In genomic region chr16:9119795-9120194, GRCh38 we compare ENCODE assay signal across 1 cellular context.
TF ChIP-seq lines count a peak whose summit lies in the region.

No MANE protein-coding gene starts in this region.

TF ChIP-seq in IMR-90, 13 proteins besides CTCF, POLR2A, EP300 and RAD21 (continued from another document):
- no peak for TF ChIP-seq NFE2L2 (IDR thresholded peaks at IDR 0.05; ENCODE audit: low read depth, low read length)
- TF ChIP-seq CEBPB (IDR thresholded peaks at IDR 0.05; ENCODE audit: low read depth, low read length) = peak; percentile 70
- TF ChIP-seq CHD1 (IDR thresholded peaks at IDR 0.05; ENCODE audit: low read depth, low read length) = no peak
- TF ChIP-seq USF2 (IDR thresholded peaks at IDR 0.05; ENCODE audit: low read depth, low read length) = no peak
- peak; percentile 60 for TF ChIP-seq MAFK (IDR thresholded peaks at IDR 0.05; ENCODE audit: low read depth, low read length)
